In the genomic region with DNA sequence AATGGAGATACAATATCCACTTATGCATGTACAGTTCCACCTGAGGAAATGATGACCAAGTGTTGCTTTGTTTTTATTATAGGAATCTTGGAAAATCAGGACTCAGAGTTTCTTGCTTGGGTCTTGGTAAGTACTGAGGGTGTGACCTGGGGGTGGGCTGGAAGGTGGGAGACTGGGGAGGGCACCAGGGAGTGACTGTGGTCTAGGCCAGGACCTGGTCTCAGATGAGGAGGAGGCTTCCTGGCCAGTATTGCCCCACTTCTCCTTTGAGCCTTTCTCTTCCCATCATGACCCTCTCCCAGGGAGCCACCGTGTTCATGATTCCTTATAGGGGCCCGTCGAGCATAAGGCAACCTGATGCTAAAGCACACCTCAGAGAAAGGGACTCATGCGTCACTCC, we compare ENCODE assay signal across 9 cellular contexts.
"Had no signal": no experiment of that assay in that cellular context is flagged by ENCODE, and none has a peak within 500 bp of the region (broad histone marks: within the 10 kb centered on the region; RNA-seq: fewer than 3 reads in every experiment).

No MANE protein-coding gene starts in this region.

- H3K36me3 ChIP-seq: HAP-1 had no signal

- ATAC-seq: GM23338, HCT116 had no signal

- H3K27ac ChIP-seq: GM23248 had no signal

- H3K27ac Mint-ChIP-seq: GM23338, H9, HFFc6 had no signal

- DNase-seq: GM23248, GOT3, H7, H9, HCEC 1CT, HFFc6 had no signal

- H3K9me3 ChIP-seq: HAP-1 had no signal

- H3K4me3 Mint-ChIP-seq: GM23338, H9, HFFc6 had no signal

- H3K4me1 ChIP-seq: HAP-1 had no signal

- H3K4me3 ChIP-seq: GM23248, GM23338, HAP-1 had no signal

- H3K9me3 Mint-ChIP-seq: GM23338, H9, HFFc6 had no signal
